ENCODE assay signal across 9 cellular contexts in genomic region chr12:96571101-96571862, GRCh38.
DNase-seq lines count a peak whose midpoint lies in the region; ATAC-seq and TF ChIP-seq lines count a peak whose summit lies in the region.
"Had no signal": no experiment of that assay in that cellular context is flagged by ENCODE, and none has a peak within 500 bp of the region (broad histone marks: within the 10 kb centered on the region; RNA-seq: fewer than 3 reads in every experiment).

No MANE protein-coding gene starts in this region.

- ATAC-seq in activated CD4-positive, alpha-beta T cell treated with anti-CD3 and anti-CD28 coated beads for 36 hours, result peak; percentile 88
- ATAC-seq in GM21447 (IDR thresholded peaks at IDR 0.05; ENCODE audit: unreplicated experiment) (peak; percentile 91), HG03280 (IDR thresholded peaks at IDR 0.05; ENCODE audit: unreplicated experiment) (peak; percentile 89), esophagus mucosa (no peak)

- H3K4me3 ChIP-seq in fibroblast of mammary gland (ENCODE audit: control insufficient read depth, low read depth, low read length), result no peak overlapping the region

- POLR2A ChIA-PET in activated CD4-positive, alpha-beta T cell treated with anti-CD3 and anti-CD28 coated beads for 36 hours (lab: Charles Lee), result interaction anchor here (0.6 kb wide), 1 partner anchor 146 kb away, joined by 6 read pairs; no protein-coding TSS in a partner anchor

- H3K9me3 Mint-ChIP-seq in activated CD4-positive, alpha-beta T cell treated with anti-CD3 and anti-CD28 coated beads for 36 hours (ENCODE audit: low read depth), result no peaks in the 10 kb centered on the region

- no peaks in the 10 kb centered on the region for H3K36me3 Mint-ChIP-seq in activated CD4-positive, alpha-beta T cell treated with anti-CD3 and anti-CD28 coated beads for 36 hours (ENCODE audit: low read depth)

- no peak overlapping the region for H3K27ac Mint-ChIP-seq in activated CD4-positive, alpha-beta T cell treated with anti-CD3 and anti-CD28 coated beads for 36 hours
- H3K27ac Mint-ChIP-seq: mesothelial cell of epicardium had no signal

- peak; percentile 17 for DNase-seq in activated CD4-positive, alpha-beta T cell treated with anti-CD3 and anti-CD28 coated beads for 36 hours
- no peak for DNase-seq in activated CD4-positive, alpha-beta T cell treated with anti-CD3 and anti-CD28 coated beads for 4 hours
- DNase-seq in fibroblast of mammary gland (ENCODE audit: low read depth) (peak; percentile 6), NOMO-1 treated with dmso at 0.1 percent for 144 hours (lab: John Stamatoyannopoulos, UW; ENCODE audit: unreplicated experiment) (no peak), anterior cingulate cortex (lab: John Stamatoyannopoulos, UW) (no peak)

- H3K4me1 Mint-ChIP-seq in activated CD4-positive, alpha-beta T cell treated with anti-CD3 and anti-CD28 coated beads for 36 hours, result peaks cover 18% of the 10 kb centered on the region

- intact Hi-C loops in activated CD4-positive, alpha-beta T cell treated with anti-CD3 and anti-CD28 coated beads for 36 hours (cut with DNase I, micrococcal nuclease), result loop anchor here in 1 of 2 experiments (2.0 to 10.0 kb wide), 2 partner anchors 124 to 1394 kb away; no protein-coding TSS in a partner anchor

- no peak for TF ChIP-seq CTCF in fibroblast of mammary gland (conservative IDR thresholded peaks at IDR 0.05; ENCODE audit: control insufficient read depth, insufficient read depth, low read depth, low read length)

- CTCF ChIA-PET in activated CD4-positive, alpha-beta T cell treated with anti-CD3 and anti-CD28 coated beads for 36 hours (lab: Charles Lee), result no interaction called here

- H3K27me3 Mint-ChIP-seq in activated CD4-positive, alpha-beta T cell treated with anti-CD3 and anti-CD28 coated beads for 36 hours, result peaks cover 17% of the 10 kb centered on the region

- H3K4me3 Mint-ChIP-seq in activated CD4-positive, alpha-beta T cell treated with anti-CD3 and anti-CD28 coated beads for 36 hours, result no peak overlapping the region
- H3K4me3 Mint-ChIP-seq: mesothelial cell of epicardium had no signal

Comparison
In these comparisons a context has a peak if more than half of its experiments do, and no peak if none do; other contexts are left out.
1. DNase-seq: peak in activated CD4-positive, alpha-beta T cell treated with anti-CD3 and anti-CD28 coated beads for 36 hours (single experiment) and fibroblast of mammary gland (single experiment); none in activated CD4-positive, alpha-beta T cell treated with anti-CD3 and anti-CD28 coated beads for 4 hours (0 of 2), NOMO-1 treated with dmso at 0.1 percent for 144 hours (single experiment) and anterior cingulate cortex (0 of 58).